23 cellular contexts compared by ENCODE assay signal in the genomic region with DNA sequence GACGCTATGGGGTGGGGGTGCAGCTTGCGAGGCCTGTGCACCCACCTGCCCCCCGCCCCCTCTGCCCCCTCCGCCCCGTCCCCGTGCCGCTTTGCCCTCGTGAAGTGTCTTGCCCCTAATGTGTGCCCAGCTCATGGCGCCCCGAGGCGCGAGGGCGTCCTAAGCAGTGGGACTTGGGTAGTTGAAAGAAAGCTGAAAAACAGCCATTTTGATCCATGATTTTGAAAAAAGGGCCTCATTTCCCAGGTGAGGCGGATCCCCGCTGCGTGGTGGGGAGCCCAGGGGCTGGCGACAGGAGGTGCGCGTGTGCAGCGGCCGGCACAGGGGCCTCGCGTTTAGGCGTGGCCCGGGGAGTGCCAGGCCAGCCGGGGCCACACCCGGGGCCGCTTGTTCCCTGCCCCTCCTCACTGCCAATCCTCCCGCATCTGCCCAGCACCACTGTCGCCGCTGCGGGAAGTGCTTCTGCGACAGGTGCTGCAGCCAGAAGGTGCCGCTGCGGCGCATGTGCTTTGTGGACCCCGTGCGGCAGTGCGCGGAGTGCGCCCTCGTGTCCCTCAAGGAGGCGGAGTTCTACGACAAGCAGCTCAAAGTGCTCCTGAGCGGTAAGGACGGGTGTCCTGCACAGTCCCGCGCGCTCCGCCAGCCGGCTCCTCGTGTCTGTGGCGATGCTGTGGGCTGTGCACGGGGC. TPM values are rescaled to one million over a fixed set of nuclear protein-coding genes. Genes with fewer than 3 reads are reported as not detected.
DNase-seq lines count a peak whose midpoint lies in the region; ATAC-seq and TF ChIP-seq lines count a peak whose summit lies in the region.
"Had no signal": no experiment of that assay in that cellular context is flagged by ENCODE, and none has a peak within 500 bp of the region (broad histone marks: within the 10 kb centered on the region; RNA-seq: fewer than 3 reads in every experiment).

No MANE protein-coding gene starts in this region.

- H3K4me1 Mint-ChIP-seq in naive thymus-derived CD4-positive, alpha-beta T cell: peaks cover 0 to 7% (median 0%) of the 10 kb centered on the region in 7 donors
- H3K4me1 Mint-ChIP-seq: B cell had no signal

- no peaks in the 10 kb centered on the region for H3K9me3 Mint-ChIP-seq in naive thymus-derived CD4-positive, alpha-beta T cell
- H3K9me3 Mint-ChIP-seq: type B pancreatic cell had no signal

- H3K27me3 ChIP-seq in right atrium auricular region (no peaks in the 10 kb centered on the region), colonic mucosa (no peaks in the 10 kb centered on the region), transverse colon (no peaks in the 10 kb centered on the region)
- H3K27me3 ChIP-seq in naive thymus-derived CD4-positive, alpha-beta T cell (ENCODE audit: control insufficient read depth in 2 of 2, insufficient read depth in 2 of 2, low read length in 2 of 2): no peaks in the 10 kb centered on the region
- H3K27me3 ChIP-seq: breast epithelium had no signal

- H3K9me3 ChIP-seq in right atrium auricular region (no peaks in the 10 kb centered on the region), colonic mucosa (no peaks in the 10 kb centered on the region), mucosa of descending colon (no peaks in the 10 kb centered on the region), transverse colon (no peaks in the 10 kb centered on the region)
- no peaks in the 10 kb centered on the region for H3K9me3 ChIP-seq in naive thymus-derived CD4-positive, alpha-beta T cell (ENCODE audit: control insufficient read depth in 2 of 3, low read length in 3 of 3)
- H3K9me3 ChIP-seq: breast epithelium had no signal

- intact Hi-C loops in Right ventricle myocardium superior (cut with DNase I) (no loop called here), colonic mucosa (cut with DNase I) (no loop called here), mucosa of descending colon (cut with DNase I, micrococcal nuclease) (no loop called here), transverse colon (cut with DNase I; ENCODE audit: low total_unique reads) (no loop called here)
- intact Hi-C loops in naive thymus-derived CD4-positive, alpha-beta T cell (cut with micrococcal nuclease): no loop called here

- ATAC-seq in Right ventricle myocardium superior (ENCODE audit: poor library complexity) (no peak), mucosa of descending colon (peak; percentile 83)
- no peak for ATAC-seq in naive thymus-derived CD4-positive, alpha-beta T cell
- ATAC-seq: activated CD8-positive, alpha-beta T cell treated with anti-CD3 and anti-CD28 coated beads, Interleukin-2, amount 10 ng/mL, durations not matched to agents 7 days and 5 days; left lobe of liver had no signal

- H3K4me1 ChIP-seq in right atrium auricular region: peaks cover 0 to 48% of the 10 kb centered on the region in 2 donors
- H3K4me1 ChIP-seq in colonic mucosa: peaks cover 7% of the 10 kb centered on the region
- H3K4me1 ChIP-seq in mucosa of descending colon (ENCODE audit: low read depth): peaks cover 15% of the 10 kb centered on the region
- peaks cover 14 to 33% (median 24%) of the 10 kb centered on the region in 4 donors for H3K4me1 ChIP-seq in transverse colon
- no peaks in the 10 kb centered on the region for H3K4me1 ChIP-seq in naive thymus-derived CD4-positive, alpha-beta T cell (ENCODE audit: control insufficient read depth in 2 of 2, insufficient read depth in 2 of 2, low read length in 2 of 2)

- no peak overlapping the region for H3K27ac Mint-ChIP-seq in naive thymus-derived CD4-positive, alpha-beta T cell
- H3K27ac Mint-ChIP-seq: activated CD8-positive, alpha-beta T cell treated with anti-CD3 and anti-CD28 coated beads, Interleukin-2, amount 10 ng/mL, durations not matched to agents 7 days and 5 days; B cell; type B pancreatic cell had no signal

- H3K36me3 ChIP-seq in right atrium auricular region: peaks cover 36% of the 10 kb centered on the region
- H3K36me3 ChIP-seq in colonic mucosa: peaks cover 7% of the 10 kb centered on the region
- peaks cover 3% of the 10 kb centered on the region for H3K36me3 ChIP-seq in mucosa of descending colon (ENCODE audit: low read depth)
- H3K36me3 ChIP-seq in transverse colon: peaks cover 0 to 20% (median 6%) of the 10 kb centered on the region in 4 donors
- peaks cover 0 to 45% (median 0%) of the 10 kb centered on the region in 3 experiments for H3K36me3 ChIP-seq in naive thymus-derived CD4-positive, alpha-beta T cell (ENCODE audit: control insufficient read depth in 2 of 3, insufficient read depth in 3 of 3, low read length in 3 of 3)
- H3K36me3 ChIP-seq: breast epithelium had no signal

- H3K27ac ChIP-seq in right atrium auricular region (no peak overlapping the region), colonic mucosa (no peak overlapping the region), transverse colon (peak overlapping the region in 1 of 4 donors; percentile 26)
- H3K27ac ChIP-seq in naive thymus-derived CD4-positive, alpha-beta T cell (ENCODE audit: low read depth, low read length): no peak overlapping the region

- TF ChIP-seq CTCF in right atrium auricular region (IDR thresholded peaks at IDR 0.05) (no peak), colonic mucosa (IDR thresholded peaks at IDR 0.05) (no peak), mucosa of descending colon (IDR thresholded peaks at IDR 0.05) (no peak), transverse colon (IDR thresholded peaks at IDR 0.05) (peak in 2 of 5 experiments; percentile 6 to 20)

- TF ChIP-seq POLR2A in transverse colon (IDR thresholded peaks at IDR 0.05): no peak

- no peak overlapping the region for H3K9ac ChIP-seq in colonic mucosa (ENCODE audit: low read depth in 2 of 2, low read length in 2 of 2)

- TF ChIP-seq EP300 in transverse colon (IDR thresholded peaks at IDR 0.05; ENCODE audit: low read depth): no peak

- no peak overlapping the region for H3K4me3 Mint-ChIP-seq in naive thymus-derived CD4-positive, alpha-beta T cell
- H3K4me3 Mint-ChIP-seq: activated CD8-positive, alpha-beta T cell treated with anti-CD3 and anti-CD28 coated beads, Interleukin-2, amount 10 ng/mL, durations not matched to agents 7 days and 5 days; B cell; type B pancreatic cell had no signal

- in situ Hi-C loops in transverse colon (cut with MboI; ENCODE audit: low pct_ligation_motif_present in 1 of 4, low pct_unique_long_range_greater_than_20kb in 1 of 4, low sequenced_read_pairs in 3 of 4): no loop called here

- H3K36me3 Mint-ChIP-seq in naive thymus-derived CD4-positive, alpha-beta T cell: peaks cover 0 to 10% (median 4%) of the 10 kb centered on the region in 5 donors

- POLR2A ChIA-PET in naive thymus-derived CD4-positive, alpha-beta T cell (lab: Charles Lee): no interaction called here

- no peaks in the 10 kb centered on the region for H3K27me3 Mint-ChIP-seq in naive thymus-derived CD4-positive, alpha-beta T cell
- H3K27me3 Mint-ChIP-seq: B cell, type B pancreatic cell had no signal

- WGBS in transverse colon (ENCODE audit: low coverage in 1 of 2), 2 donors: 71% methylated on average over 53 of the region's 54 CpGs; no CpG with 5 or more reads in 1 of the 2 donors

- no peak overlapping the region for H3K4me3 ChIP-seq in right atrium auricular region
- no peak overlapping the region for H3K4me3 ChIP-seq in colonic mucosa
- no peak overlapping the region for H3K4me3 ChIP-seq in mucosa of descending colon
- H3K4me3 ChIP-seq in transverse colon: no peak overlapping the region
- no peak overlapping the region for H3K4me3 ChIP-seq in naive thymus-derived CD4-positive, alpha-beta T cell (ENCODE audit: low read length)
- H3K4me3 ChIP-seq: breast epithelium had no signal

- DNase-seq in Right ventricle myocardium superior: peak; percentile 44
- DNase-seq in right atrium auricular region (ENCODE audit: low spot score): no peak
- peak; percentile 65 for DNase-seq in colonic mucosa
- DNase-seq in mucosa of descending colon: peak; percentile 66 to 78 (median 71)
- DNase-seq in transverse colon: peak; percentile 63
- no peak for DNase-seq in activated CD8-positive, alpha-beta memory T cell treated with anti-CD3 and anti-CD28 coated beads, Interleukin-2, amount 50 U/mL, for 4 hours
- no peak for DNase-seq in naive thymus-derived CD4-positive, alpha-beta T cell
- DNase-seq in SIG-M5 treated with dmso at 0.1 percent for 504 hours (lab: John Stamatoyannopoulos, UW; ENCODE audit: unreplicated experiment): no peak
- DNase-seq: activated CD4-positive, alpha-beta T cell treated with anti-CD3 and anti-CD28 coated beads for 1 hour; activated CD8-positive, alpha-beta T cell treated with anti-CD3 and anti-CD28 coated beads, Interleukin-2, amount 10 ng/mL, durations not matched to agents 7 days and 5 days; activated naive CD4-positive, alpha-beta T cell treated with Interleukin-2 at 50 U/mL for 16 hours; activated T-cell treated with anti-CD3 and anti-CD28 coated beads, Interleukin-2, amount 50 U/mL, for 1 hour; COR-L47; cortex of kidney; DND-41; NCI-H146; SHP77 treated with DMSO at 0.1 percent for 48 hours; stimulated activated CD4-positive, alpha-beta T cell treated with anti-CD3 and anti-CD28 coated beads, Interleukin-12 subunit alpha, Interleukin-12 subunit beta, amount 100 ng/mL, for 4 hours; T-helper 1 cell had no signal

- CTCF ChIA-PET in naive thymus-derived CD4-positive, alpha-beta T cell (lab: Charles Lee): no interaction called here

RNA-seq across cellular contexts. Expression of gene ZFYVE21, which starts 11.8 kb away (rescaled TPM):
- total RNA-seq in Right ventricle myocardium superior: 46.2 TPM
- total RNA-seq in right atrium auricular region: 10 to 100 TPM; 43.7 to 71.6 TPM
- total RNA-seq in colonic mucosa: 10 to 100 TPM; 49.3 to 68.9 TPM
- total RNA-seq in mucosa of descending colon: 10 to 100 TPM; 49.9 to 67.1 (median 60.9) TPM
- 100 to 1,000 TPM in 2 of 4 donors, 10 to 100 TPM in 2; 90.2 to 214 (median 137) TPM for total RNA-seq in transverse colon
- 10 to 100 TPM in 4 of 5 experiments, 1 to 10 TPM in 1; 5.8 to 19.0 (median 16.8) TPM for total RNA-seq in naive thymus-derived CD4-positive, alpha-beta T cell
- polyA plus RNA-seq in naive thymus-derived CD4-positive, alpha-beta T cell: 10 to 100 TPM in 1 of 2 donors, 1 to 10 TPM in 1; 8.9 to 15.6 TPM

RNA-seq across cellular contexts. Expression of gene XRCC3, which starts 12.2 kb away (rescaled TPM):
- 2.6 TPM for total RNA-seq in Right ventricle myocardium superior
- 1 to 10 TPM; 2.1 to 3.6 TPM for total RNA-seq in right atrium auricular region
- 10 to 100 TPM in 1 of 2 donors, 1 to 10 TPM in 1; 8.3 to 70.0 TPM for total RNA-seq in colonic mucosa
- 10 to 100 TPM in 2 of 3 donors, 1 to 10 TPM in 1; 7.7 to 17.8 (median 11.0) TPM for total RNA-seq in mucosa of descending colon
- total RNA-seq in transverse colon: 10 to 100 TPM in 2 of 4 donors, 1 to 10 TPM in 2; 7.8 to 47.6 (median 23.8) TPM
- 10 to 100 TPM in 4 of 5 experiments, 1 to 10 TPM in 1; 9.3 to 38.9 (median 15.9) TPM for total RNA-seq in naive thymus-derived CD4-positive, alpha-beta T cell
- polyA plus RNA-seq in naive thymus-derived CD4-positive, alpha-beta T cell: 1 to 10 TPM; 5.1 to 5.7 TPM

Comparison
In these comparisons a context has a peak if more than half of its experiments do, and no peak if none do; other contexts are left out.
1. DNase-seq: peak in Right ventricle myocardium superior (single experiment), colonic mucosa (single experiment), mucosa of descending colon (3 of 3) and transverse colon (single experiment); none in right atrium auricular region (single experiment), activated CD8-positive, alpha-beta memory T cell treated with anti-CD3 and anti-CD28 coated beads, Interleukin-2, amount 50 U/mL, for 4 hours (single experiment), naive thymus-derived CD4-positive, alpha-beta T cell (0 of 9) and SIG-M5 treated with dmso at 0.1 percent for 504 hours (single experiment).